In the genomic region with DNA sequence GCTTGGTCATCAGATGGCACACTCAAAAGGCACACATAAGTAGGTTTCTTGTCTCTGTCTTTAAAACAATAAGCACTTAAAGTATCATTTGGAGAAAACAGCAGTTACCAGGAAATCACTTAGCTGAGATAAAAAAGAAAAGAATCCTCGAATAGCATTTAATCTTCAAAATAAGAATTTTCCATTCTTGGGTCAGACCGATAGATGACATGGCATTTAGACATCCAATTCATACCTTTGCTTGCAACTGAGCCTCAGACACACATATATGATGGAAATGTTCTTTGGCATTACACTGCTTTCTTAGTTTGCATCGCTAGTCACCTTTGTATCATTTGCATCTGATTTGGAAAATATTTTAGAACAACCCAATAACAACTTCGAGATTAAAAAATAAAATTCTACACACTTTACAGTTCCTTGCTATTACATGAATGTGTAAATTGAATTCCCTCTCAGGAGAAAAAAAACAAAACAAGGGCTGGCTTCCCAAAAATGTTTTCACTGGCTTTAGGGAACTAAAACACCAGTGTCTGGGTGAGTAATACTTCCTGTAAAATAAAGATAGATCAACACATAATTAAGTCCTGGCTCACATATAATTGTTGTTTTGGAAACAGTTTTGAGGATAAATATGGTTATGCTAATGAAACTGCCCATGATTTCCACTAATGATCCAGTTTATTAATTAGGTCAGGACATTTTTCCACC, we compare ENCODE assay signal across 9 cellular contexts. TPM values are rescaled to one million over a fixed set of nuclear protein-coding genes. Genes with fewer than 3 reads are reported as not detected.
DNase-seq lines count a peak whose midpoint lies in the region; ATAC-seq, FAIRE-seq and TF ChIP-seq lines count a peak whose summit lies in the region.
"Had no signal": no experiment of that assay in that cellular context is flagged by ENCODE, and none has a peak within 500 bp of the region (broad histone marks: within the 10 kb centered on the region; RNA-seq: fewer than 3 reads in every experiment).

No MANE protein-coding gene starts in this region.

- TF ChIP-seq POLR2A in A549 (IDR thresholded peaks at IDR 0.05; ENCODE audit: low read length), result no peak

- TF ChIP-seq EP300 in A549 (IDR thresholded peaks at IDR 0.05), result no peak

- TF ChIP-seq CTCF in A549 (IDR thresholded peaks at IDR 0.05) (no peak), colonic mucosa (IDR thresholded peaks at IDR 0.05) (no peak)

- no peaks in the 10 kb centered on the region for H3K9me3 ChIP-seq in A549
- H3K9me3 ChIP-seq in HUES6 (ENCODE audit: control insufficient read depth, insufficient read depth, low read depth, low read length), result no peaks in the 10 kb centered on the region
- no peaks in the 10 kb centered on the region for H3K9me3 ChIP-seq in colonic mucosa
- no peaks in the 10 kb centered on the region for H3K9me3 ChIP-seq in muscle layer of duodenum (ENCODE audit: control insufficient read depth in 1 of 2, low read length in 2 of 2)

- H3K4me1 ChIP-seq in A549, result peaks cover 25% of the 10 kb centered on the region
- H3K4me1 ChIP-seq in HUES6 (ENCODE audit: control insufficient read depth, insufficient read depth, low read length), result peaks cover 14% of the 10 kb centered on the region
- H3K4me1 ChIP-seq in colonic mucosa, result no peaks in the 10 kb centered on the region
- peaks cover 0 to 8% of the 10 kb centered on the region in 2 donors for H3K4me1 ChIP-seq in muscle layer of duodenum (ENCODE audit: control insufficient read depth in 1 of 2, insufficient read depth in 2 of 2, low read length in 2 of 2)

- DNase-seq in A549 (ENCODE audit: low read depth in 1 of 2, low spot score in 1 of 2) (no peak), colonic mucosa (no peak), NCI-H2081 (lab: John Stamatoyannopoulos, UW) (no peak)
- DNase-seq: GDM1 had no signal

- FAIRE-seq in A549 (lab: Jason Lieb, UNC), result no peak

- H3K4me2 ChIP-seq in A549, result peak overlapping the region; percentile 90

- peak overlapping the region; percentile 82 for H3K4me3 ChIP-seq in A549
- H3K4me3 ChIP-seq in HUES6 (ENCODE audit: low read depth, low read length), result peak overlapping the region; percentile 62; the same call in 1 of the 2 replicates
- peak overlapping the region; percentile 70 for H3K4me3 ChIP-seq in colonic mucosa
- peak overlapping the region; percentile 88 to 90 for H3K4me3 ChIP-seq in muscle layer of duodenum (ENCODE audit: low read depth in 1 of 2, low read length in 2 of 2)

- no peaks in the 10 kb centered on the region for H3K36me3 ChIP-seq in HUES6 (ENCODE audit: control insufficient read depth, insufficient read depth, low read length)
- no peaks in the 10 kb centered on the region for H3K36me3 ChIP-seq in colonic mucosa
- H3K36me3 ChIP-seq in muscle layer of duodenum (ENCODE audit: control insufficient read depth in 1 of 2, insufficient read depth in 2 of 2, low read length in 2 of 2), result peaks cover 0 to 14% of the 10 kb centered on the region in 2 donors

- H3K27me3 ChIP-seq in HUES6 (ENCODE audit: control insufficient read depth, insufficient read depth, low read length) (peaks cover 4% of the 10 kb centered on the region), colonic mucosa (no peaks in the 10 kb centered on the region), muscle layer of duodenum (ENCODE audit: low read depth, low read length) (no peaks in the 10 kb centered on the region)

- CTCF ChIA-PET in A549 (lab: Yijun Ruan, JAX), result interaction anchor here (0.7 to 3.2 kb wide), 2 partner anchors 14 to 153 kb away, joined by 3 to 8 read pairs; no protein-coding TSS in a partner anchor

- no peak for TF ChIP-seq RAD21 in A549 (conservative IDR thresholded peaks at IDR 0.05 in 1 of 2, IDR thresholded peaks at IDR 0.05 in 1 of 2)

- ATAC-seq in A549, result no peak
- ATAC-seq in HG03135 (IDR thresholded peaks at IDR 0.05; ENCODE audit: unreplicated experiment), result no peak
- no peak for ATAC-seq in HG03159 (IDR thresholded peaks at IDR 0.05; ENCODE audit: unreplicated experiment)
- no peak for ATAC-seq in GM21529 (IDR thresholded peaks at IDR 0.05; ENCODE audit: unreplicated experiment)

- intact Hi-C loops in colonic mucosa (cut with DNase I), result no loop called here

- H3K9ac ChIP-seq in HUES6 (ENCODE audit: low read length), result no peak overlapping the region
- no peak overlapping the region for H3K9ac ChIP-seq in colonic mucosa (ENCODE audit: low read depth in 2 of 2, low read length in 2 of 2)

- 50% methylated on average over 4 of the region's 4 CpGs for WGBS in A549 (ENCODE audit: missing lambda C conversion rate)

- POLR2A ChIA-PET in A549 (lab: Yijun Ruan, JAX), result no interaction called here

- H3K27ac ChIP-seq in A549 (peak overlapping the region; percentile 97 to 99), HUES6 (ENCODE audit: low read depth, low read length) (no peak overlapping the region), colonic mucosa (peak overlapping the region; percentile 88), muscle layer of duodenum (ENCODE audit: low read length) (peak overlapping the region; percentile 98)

TF ChIP-seq in A549, 52 proteins besides CTCF, POLR2A, EP300 and RAD21:
- no peak for TF ChIP-seq REST (IDR thresholded peaks at IDR 0.05)
- no peak for TF ChIP-seq RARB (CRISPR knock-in tag; IDR thresholded peaks at IDR 0.05)
- no peak for TF ChIP-seq BHLHE40 (IDR thresholded peaks at IDR 0.05; ENCODE audit: low read depth, low read length)
- no peak for TF ChIP-seq FOSB (CRISPR knock-in tag; IDR thresholded peaks at IDR 0.05)

RNA-seq across cellular contexts. Expression of gene RNF217, which starts 1.3 kb away (rescaled TPM):
- polyA plus RNA-seq in A549 (2011; rRNA removed) (20.0 and 22.3 TPM in 2 replicates), A549 (2017; fragmentation: RNase III; extraction: RNeasy Plus Mini Kit Qiagen cat#74134 plus additional on column Dnase treatment) (4.7 to 9.9 TPM (median 5.7 TPM) in 3 replicates)
- polyA plus RNA-seq in A549 (2012; cell fraction: cytosol; rRNA removed), result 4.9 and 5.0 TPM in 2 replicates
- 3.7 and 6.1 TPM in 2 replicates for polyA plus RNA-seq in A549 (2012; cell fraction: nucleus; rRNA removed)
- polyA minus RNA-seq in A549 (2011; rRNA and poly(A)+ RNA removed), result 40.8 and 46.5 TPM in 2 replicates
- total RNA-seq in colonic mucosa, result 10 to 100 TPM in 1 of 2 donors, 1 to 10 TPM in 1; 9.1 to 20.4 TPM
